In the genomic region with DNA sequence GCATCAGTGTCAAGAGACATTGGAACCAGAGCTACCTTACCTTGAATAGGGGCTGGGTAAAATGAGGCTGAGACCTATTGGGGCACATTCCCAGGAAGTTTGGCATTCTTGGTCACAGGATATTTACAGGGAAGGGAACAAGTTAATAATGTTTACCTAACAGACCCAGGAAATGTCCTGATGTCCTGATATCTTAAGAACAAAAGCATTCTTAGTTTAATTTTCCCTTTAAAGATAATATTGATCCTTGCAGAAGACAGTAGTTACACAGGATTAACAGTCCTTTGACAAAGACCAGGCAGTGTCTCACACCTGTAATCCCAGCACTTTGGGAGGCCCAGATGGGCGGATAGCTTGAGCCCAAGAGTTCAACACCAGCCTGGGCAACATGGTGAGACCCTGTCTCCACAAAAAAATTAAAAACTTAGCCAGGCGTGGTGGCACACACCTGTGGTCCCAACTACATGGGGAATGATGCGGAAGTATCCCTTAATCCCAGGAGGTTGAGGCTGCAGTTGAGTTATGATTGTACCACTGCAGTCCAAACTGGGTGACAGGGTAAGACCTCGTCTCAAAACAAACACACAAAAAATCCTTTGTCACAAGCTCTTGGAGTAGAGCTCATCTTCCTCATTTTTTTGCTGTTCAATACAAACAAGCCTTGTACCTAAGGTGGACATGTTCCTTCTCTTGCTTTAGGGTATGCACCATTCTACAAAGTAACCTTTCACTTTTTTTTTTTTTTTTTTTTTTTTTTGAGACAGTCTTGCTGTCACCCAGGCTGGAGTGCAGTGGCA, we compare ENCODE assay signal across 12 cellular contexts. TPM values are rescaled to one million over a fixed set of nuclear protein-coding genes. Genes with fewer than 3 reads are reported as not detected.
DNase-seq lines count a peak whose midpoint lies in the region; ATAC-seq and TF ChIP-seq lines count a peak whose summit lies in the region.
"Had no signal": no experiment of that assay in that cellular context is flagged by ENCODE, and none has a peak within 500 bp of the region (broad histone marks: within the 10 kb centered on the region; RNA-seq: fewer than 3 reads in every experiment).

No MANE protein-coding gene starts in this region.

- POLR2A ChIA-PET in CD4-positive, alpha-beta memory T cell (lab: Charles Lee; ENCODE audit: partially characterized antibody), result interaction anchor here (0.6 to 2.1 kb wide), 4 partner anchors 15 to 32 kb away, joined by 3 to 7 read pairs (median 6); a partner anchor contains a TSS

- no peak for TF ChIP-seq CTCF in HFFc6 (IDR thresholded peaks at IDR 0.05)

- no peak overlapping the region for H3K4me3 ChIP-seq in CD4-positive, alpha-beta memory T cell (ENCODE audit: low read length in 2 of 2)
- H3K4me3 ChIP-seq: body of pancreas had no signal

- peaks cover 28% of the 10 kb centered on the region for H3K4me1 ChIP-seq in CD4-positive, alpha-beta memory T cell (ENCODE audit: insufficient read depth, low read length)

- no peaks in the 10 kb centered on the region for H3K27me3 ChIP-seq in CD4-positive, alpha-beta memory T cell (ENCODE audit: insufficient read depth, low read length)
- H3K27me3 ChIP-seq: body of pancreas, suprapubic skin had no signal

- peak overlapping the region in 7 of 8 donors; percentile 25 to 98 (median 89) for H3K4me3 Mint-ChIP-seq in CD4-positive, alpha-beta memory T cell
- H3K4me3 Mint-ChIP-seq in HFFc6 (no peak overlapping the region), naive B cell (peak overlapping the region in 7 of 8 donors; percentile 48 to 99 (median 97))
- peak overlapping the region; percentile 100 for H3K4me3 Mint-ChIP-seq in activated T-helper 17 cell treated with anti-CD3 and anti-CD28 coated beads, Interleukin-2, amount 50 U/mL, for 72 hours

- ATAC-seq in activated T-helper 17 cell treated with anti-CD3 and anti-CD28 coated beads, Interleukin-2, amount 50 U/mL, for 72 hours (replicated peaks), result no peak
- ATAC-seq in naive B cell (ENCODE audit: low read depth in 2 of 2) (no peak), HG03571 (IDR thresholded peaks at IDR 0.05; ENCODE audit: unreplicated experiment) (no peak), HG03196 (IDR thresholded peaks at IDR 0.05; ENCODE audit: unreplicated experiment) (no peak)
- ATAC-seq: body of pancreas had no signal

- H3K9me3 Mint-ChIP-seq in CD4-positive, alpha-beta memory T cell, result no peaks in the 10 kb centered on the region
- no peaks in the 10 kb centered on the region for H3K9me3 Mint-ChIP-seq in HFFc6
- H3K9me3 Mint-ChIP-seq in activated T-helper 17 cell treated with anti-CD3 and anti-CD28 coated beads, Interleukin-2, amount 50 U/mL, for 72 hours, result no peaks in the 10 kb centered on the region
- no peaks in the 10 kb centered on the region for H3K9me3 Mint-ChIP-seq in naive B cell

- peaks cover 9 to 55% of the 10 kb centered on the region in 2 donors for H3K36me3 Mint-ChIP-seq in CD4-positive, alpha-beta memory T cell
- peaks cover 56% of the 10 kb centered on the region for H3K36me3 Mint-ChIP-seq in HFFc6 (ENCODE audit: low read depth)
- H3K36me3 Mint-ChIP-seq in activated T-helper 17 cell treated with anti-CD3 and anti-CD28 coated beads, Interleukin-2, amount 50 U/mL, for 72 hours (ENCODE audit: low read depth), result peaks cover 83% of the 10 kb centered on the region
- no peaks in the 10 kb centered on the region for H3K36me3 Mint-ChIP-seq in naive B cell

- H3K4me1 Mint-ChIP-seq in CD4-positive, alpha-beta memory T cell, result peaks cover 14 to 42% (median 24%) of the 10 kb centered on the region in 4 donors
- peaks cover 17% of the 10 kb centered on the region for H3K4me1 Mint-ChIP-seq in HFFc6 (ENCODE audit: low read depth)
- peaks cover 7% of the 10 kb centered on the region for H3K4me1 Mint-ChIP-seq in activated T-helper 17 cell treated with anti-CD3 and anti-CD28 coated beads, Interleukin-2, amount 50 U/mL, for 72 hours
- peaks cover 18 to 39% (median 34%) of the 10 kb centered on the region in 3 donors for H3K4me1 Mint-ChIP-seq in naive B cell

- H3K27me3 Mint-ChIP-seq in CD4-positive, alpha-beta memory T cell, result no peaks in the 10 kb centered on the region
- H3K27me3 Mint-ChIP-seq in HFFc6 (ENCODE audit: insufficient read depth) (peaks cover 2% of the 10 kb centered on the region), naive B cell (no peaks in the 10 kb centered on the region)
- no peaks in the 10 kb centered on the region for H3K27me3 Mint-ChIP-seq in activated T-helper 17 cell treated with anti-CD3 and anti-CD28 coated beads, Interleukin-2, amount 50 U/mL, for 72 hours

- in situ Hi-C loops in KBM-7 (cut with MboI; ENCODE audit: low pct_unique_long_range_greater_than_20kb, low sequenced_read_pairs), result no loop called here

- no peaks in the 10 kb centered on the region for H3K9me3 ChIP-seq in CD4-positive, alpha-beta memory T cell (ENCODE audit: control insufficient read depth in 1 of 2, low read length in 2 of 2)
- H3K9me3 ChIP-seq: body of pancreas, suprapubic skin had no signal

- DNase-seq in CD4-positive, alpha-beta memory T cell, result no peak
- no peak for DNase-seq in HFFc6
- DNase-seq in naive B cell, result no peak
- DNase-seq in KBM-7, result no peak
- no peak for DNase-seq in HPDE6-E6E7 (ENCODE audit: extremely low spot score)
- DNase-seq: body of pancreas, hippocampal formation, NCI-H1417 treated with DMSO at 0.1 percent for 48 hours had no signal

- H3K36me3 ChIP-seq in CD4-positive, alpha-beta memory T cell (ENCODE audit: insufficient read depth, low read length), result no peaks in the 10 kb centered on the region

- peak overlapping the region; percentile 94 for H3K27ac ChIP-seq in CD4-positive, alpha-beta memory T cell (ENCODE audit: low read depth, low read length)

- peak overlapping the region; percentile 55 to 97 (median 77) for H3K27ac Mint-ChIP-seq in CD4-positive, alpha-beta memory T cell
- peak overlapping the region; percentile 98 for H3K27ac Mint-ChIP-seq in HFFc6
- peak overlapping the region; percentile 99 for H3K27ac Mint-ChIP-seq in activated T-helper 17 cell treated with anti-CD3 and anti-CD28 coated beads, Interleukin-2, amount 50 U/mL, for 72 hours
- H3K27ac Mint-ChIP-seq in naive B cell, result peak overlapping the region; percentile 91 to 99 (median 98)

- intact Hi-C loops in CD4-positive, alpha-beta memory T cell (cut with micrococcal nuclease), result loop anchor here (1.0 to 5.0 kb wide), 2 partner anchors 27 to 372 kb away; a partner anchor contains a TSS

- CTCF ChIA-PET in CD4-positive, alpha-beta memory T cell (lab: Charles Lee; ENCODE audit: partially characterized antibody), result interaction anchor here (0.7 kb wide), 1 partner anchor 1641 kb away, joined by 3 read pairs; no protein-coding TSS in a partner anchor

RNA-seq across cellular contexts. Expression of a gene that starts 1.3 kb away (rescaled TPM):
- 100 to 1,000 TPM; 102 to 108 TPM for total RNA-seq in CD4-positive, alpha-beta memory T cell
- 10 to 100 TPM; 64.4 to 70.6 TPM for polyA plus RNA-seq in CD4-positive, alpha-beta memory T cell
- total RNA-seq in HFFc6 (2021; fragmentation: NEBNext Ultra II Directional; extraction: Animal tissue kit (Norgen Biotek cat#: 25700)), result 100 to 1,000 TPM in 5 of 6 experiments, 10 to 100 TPM in 1; 98.4 to 126 (median 110) TPM
- 100 to 1,000 TPM; 110 to 117 TPM for total RNA-seq in activated T-helper 17 cell treated with anti-CD3 and anti-CD28 coated beads, Interleukin-2, amount 50 U/mL, for 72 hours
- 10 to 100 TPM; 41.0 to 47.9 (median 45.5) TPM for polyA plus RNA-seq in naive B cell (ENCODE audit: low read depth in 6 of 6)

RNA-seq across cellular contexts. Expression of a gene that starts 31.1 kb away (rescaled TPM):
- total RNA-seq in CD4-positive, alpha-beta memory T cell, result 100 to 1,000 TPM; 120 TPM
- 10 to 100 TPM; 55.2 to 79.8 TPM for polyA plus RNA-seq in CD4-positive, alpha-beta memory T cell
- total RNA-seq in HFFc6 (2021; fragmentation: NEBNext Ultra II Directional; extraction: Animal tissue kit (Norgen Biotek cat#: 25700)), result 10 to 100 TPM; 68.6 to 85.2 (median 75.4) TPM
- total RNA-seq in activated T-helper 17 cell treated with anti-CD3 and anti-CD28 coated beads, Interleukin-2, amount 50 U/mL, for 72 hours, result 100 to 1,000 TPM; 114 to 122 TPM
- polyA plus RNA-seq in naive B cell (ENCODE audit: low read depth in 6 of 6), result 10 to 100 TPM; 35.0 to 73.8 (median 69.7) TPM
